In the genomic region with DNA sequence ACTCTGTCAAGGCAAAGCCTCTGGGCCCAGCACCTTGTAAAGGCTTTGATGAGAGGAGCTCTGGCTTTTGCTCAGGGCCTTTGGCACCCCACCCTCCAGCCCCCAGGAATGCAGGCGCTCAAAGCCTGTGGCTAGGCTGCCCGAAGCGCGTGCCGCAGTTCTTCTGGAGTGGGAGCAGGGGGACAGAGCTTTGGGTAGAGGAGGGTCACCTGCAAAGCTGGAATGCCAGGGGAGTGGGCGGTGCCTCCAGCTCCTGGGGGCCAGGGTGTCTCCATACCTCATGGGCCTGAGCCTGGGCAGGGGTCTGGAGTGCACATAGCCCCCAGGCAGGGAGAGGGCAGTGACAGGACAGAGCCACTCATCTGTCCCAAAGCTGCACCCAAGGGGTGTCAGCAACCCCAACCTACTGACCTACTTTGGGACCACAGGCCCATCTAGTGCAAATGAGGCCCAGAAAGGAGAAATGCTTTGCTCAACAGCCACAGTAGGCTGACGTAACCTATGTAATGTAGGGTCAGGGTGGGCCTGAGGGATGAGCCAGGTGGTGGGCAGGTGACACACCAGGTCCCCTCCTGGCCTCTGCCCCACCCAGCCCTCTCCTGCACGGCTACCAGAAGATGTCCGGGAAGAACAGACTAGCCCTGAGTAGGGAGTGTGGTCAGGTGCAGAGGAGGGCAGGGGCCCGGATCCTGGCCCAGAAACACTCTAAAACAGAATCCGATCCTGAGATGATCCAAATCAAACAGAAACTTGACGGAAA, we compare ENCODE assay signal across 19 cellular contexts. TPM values are rescaled to one million over a fixed set of nuclear protein-coding genes. Genes with fewer than 3 reads are reported as not detected.
A peak's percentile ranks its signal among the peaks of the same experiment; 100 is the strongest.
DNase-seq lines count a peak whose midpoint lies in the region; FAIRE-seq and TF ChIP-seq lines count a peak whose summit lies in the region.
"Had no signal": no experiment of that assay in that cellular context is flagged by ENCODE, and none has a peak within 500 bp of the region (broad histone marks: within the 10 kb centered on the region; RNA-seq: fewer than 3 reads in every experiment).

No MANE protein-coding gene starts in this region.

- H3K27me3 Mint-ChIP-seq in H9 (ENCODE audit: low read depth) (no peaks in the 10 kb centered on the region; the same call in none of the 2 replicates), nephron progenitor cell (ENCODE audit: low read depth, poor library complexity) (peaks cover 6% of the 10 kb centered on the region)

- H3K9me3 ChIP-seq in BLaER1 treated with 17β-estradiol and CSF1 and Interleukin-3, amounts not matched to agents 10 nM and 100 nM (replicated peaks in 1 of 11), result no peaks in the 10 kb centered on the region
- H3K9me3 ChIP-seq in H9 (ENCODE audit: control insufficient read depth, low read depth, low read length) (no peaks in the 10 kb centered on the region), adrenal gland (replicated peaks in 1 of 3) (no peaks in the 10 kb centered on the region), smooth muscle cell (replicated peaks; ENCODE audit: low read depth) (no peaks in the 10 kb centered on the region), kidney (ENCODE audit: control insufficient read depth in 1 of 2, low read length in 2 of 2) (no peaks in the 10 kb centered on the region)
- H3K9me3 ChIP-seq: ascending aorta, thoracic aorta had no signal

- no peak overlapping the region for H2BK120ac ChIP-seq in H9 (ENCODE audit: low read depth, low read length, poor library complexity, severe bottlenecking)

- H3K4me1 ChIP-seq in BLaER1 treated with 17β-estradiol and CSF1 and Interleukin-3, amounts not matched to agents 10 nM and 100 nM, result peaks cover 84 to 98% (median 96%) of the 10 kb centered on the region in 10 experiments
- H3K4me1 ChIP-seq in H9 (ENCODE audit: insufficient read depth, low read length) (peaks cover 11% of the 10 kb centered on the region), adrenal gland (replicated peaks in 1 of 2) (peaks cover 12 to 19% of the 10 kb centered on the region in 2 donors), smooth muscle cell (ENCODE audit: low read depth) (peaks cover under 1% of the 10 kb centered on the region), kidney (ENCODE audit: control insufficient read depth in 1 of 2, insufficient read depth in 1 of 2, low read depth in 1 of 2, low read length in 2 of 2) (peaks cover 10 to 11% of the 10 kb centered on the region in 2 donors)

- TF ChIP-seq POLR2A in adrenal gland (IDR thresholded peaks at IDR 0.05), result no peak

- H4K8ac ChIP-seq in H9 (replicated peaks; ENCODE audit: insufficient read length, low read depth, low read length), result no peak overlapping the region

- H3K4me3 Mint-ChIP-seq in H9 (no peak overlapping the region), nephron progenitor cell (no peak overlapping the region)

- H2AFZ ChIP-seq in H9 (ENCODE audit: low read length) (no peak overlapping the region), smooth muscle cell (ENCODE audit: low read depth) (no peak overlapping the region)

- no peaks in the 10 kb centered on the region for H3F3A ChIP-seq in smooth muscle cell (ENCODE audit: low read depth)

- H3K9ac ChIP-seq in BLaER1 treated with 17β-estradiol and CSF1 and Interleukin-3, amounts not matched to agents 10 nM and 100 nM, result peak overlapping the region; percentile 34 to 83 (median 79); a peak in 13 of 22 replicates
- no peak overlapping the region for H3K9ac ChIP-seq in H9 (ENCODE audit: extremely low read depth, insufficient read length, low read length)
- no peak overlapping the region for H3K9ac ChIP-seq in smooth muscle cell (ENCODE audit: low read depth)
- no peak overlapping the region for H3K9ac ChIP-seq in kidney (ENCODE audit: low read length in 2 of 2)

- H3K79me2 ChIP-seq in H9 (ENCODE audit: insufficient read depth, low read length) (no peaks in the 10 kb centered on the region), smooth muscle cell (ENCODE audit: low read depth) (no peaks in the 10 kb centered on the region)

- no peak for FAIRE-seq in kidney (lab: Jason Lieb, UNC)
- FAIRE-seq: GM12891, HepG2, small intestine had no signal

- H3K36me3 ChIP-seq in BLaER1 treated with 17β-estradiol and CSF1 and Interleukin-3, amounts not matched to agents 10 nM and 100 nM, result peaks cover 0 to 26% (median 9%) of the 10 kb centered on the region in 11 experiments; a peak in 10 of 22 replicates
- H3K36me3 ChIP-seq in adrenal gland (replicated peaks in 1 of 2) (no peaks in the 10 kb centered on the region), smooth muscle cell (ENCODE audit: low read depth) (no peaks in the 10 kb centered on the region), kidney (ENCODE audit: control insufficient read depth in 1 of 2, insufficient read depth in 2 of 2, low read length in 2 of 2) (no peaks in the 10 kb centered on the region)
- H3K36me3 ChIP-seq: ascending aorta, thoracic aorta had no signal

- H2BK5ac ChIP-seq in H9 (ENCODE audit: insufficient read length, low read length), result no peak overlapping the region

- no peak overlapping the region for H3T11ph ChIP-seq in H9 (ENCODE audit: low read length)

- H3K4me1 Mint-ChIP-seq in H9 (peaks cover 24 to 45% of the 10 kb centered on the region in 2 experiments), nephron progenitor cell (peaks cover 48% of the 10 kb centered on the region)

- no peak overlapping the region for H2BK15ac ChIP-seq in H9 (ENCODE audit: low read depth, low read length)

- H3K14ac ChIP-seq in H9 (ENCODE audit: insufficient read depth, low read length), result no peak overlapping the region

- no peak overlapping the region for H4K91ac ChIP-seq in H9 (ENCODE audit: insufficient read length, low read depth, low read length)

- no peak overlapping the region for H3K23ac ChIP-seq in H9 (ENCODE audit: insufficient read length, low read depth, low read length)

- no peak overlapping the region for H4K5ac ChIP-seq in H9 (ENCODE audit: insufficient read length, low read depth, low read length)

- no peak overlapping the region for H3K56ac ChIP-seq in H9 (ENCODE audit: insufficient read length, low read depth, low read length)

- H3K4me2 ChIP-seq in BLaER1 treated with 17β-estradiol and CSF1 and Interleukin-3, amounts not matched to agents 10 nM and 100 nM, result peak overlapping the region; percentile 94 to 100 (median 97)
- H3K4me2 ChIP-seq in H9 (ENCODE audit: insufficient read depth, insufficient read length, low read length), result no peak overlapping the region
- no peak overlapping the region for H3K4me2 ChIP-seq in smooth muscle cell

- H4K20me1 ChIP-seq in BLaER1 treated with 17β-estradiol and CSF1 and Interleukin-3, amounts not matched to agents 10 nM and 100 nM, result peaks cover 0 to 32% (median 14%) of the 10 kb centered on the region in 11 experiments; a peak in 16 of 22 replicates
- H4K20me1 ChIP-seq in H9 (ENCODE audit: control insufficient read depth, insufficient read depth, insufficient read length) (peaks cover 2% of the 10 kb centered on the region), smooth muscle cell (ENCODE audit: low read depth) (no peaks in the 10 kb centered on the region)

- no peak overlapping the region for H2BK12ac ChIP-seq in H9 (ENCODE audit: insufficient read length, low read depth, low read length)

- no peak overlapping the region for H3K18ac ChIP-seq in H9 (ENCODE audit: insufficient read length, low read depth, low read length)

- no peak overlapping the region for H2BK20ac ChIP-seq in H9 (ENCODE audit: low read depth, low read length, poor library complexity, severe bottlenecking)

- no peaks in the 10 kb centered on the region for H3K27me3 ChIP-seq in BLaER1 treated with 17β-estradiol and CSF1 and Interleukin-3, amounts not matched to agents 10 nM and 100 nM
- H3K27me3 ChIP-seq in H9 (ENCODE audit: insufficient read depth, low read length) (no peaks in the 10 kb centered on the region), adrenal gland (no peaks in the 10 kb centered on the region), smooth muscle cell (ENCODE audit: low read depth) (no peaks in the 10 kb centered on the region)
- H3K27me3 ChIP-seq: ascending aorta had no signal

- H3K27ac Mint-ChIP-seq in H9 (peak overlapping the region; percentile 76 to 94 (median 88); a peak in 4 of 7 replicates), nephron progenitor cell (peak overlapping the region; percentile 75)

- H3K4ac ChIP-seq in H9 (ENCODE audit: low read depth, low read length), result no peak overlapping the region

- WGBS in H9 (ENCODE audit: extremely low coverage, insufficient read length, low lambda C conversion rate), result no CpG with 5 or more reads among the region's 12 CpGs
- WGBS in adrenal gland, 4 donors, result 87 to 93% (median 91%) methylated on average over 9 to 12 of the region's 12 CpGs
- WGBS in smooth muscle cell (ENCODE audit: low lambda C conversion rate), result 85% methylated on average over 12 of the region's 12 CpGs

- no peak for DNase-seq in H9
- peak in 4 of 7 donors; percentile 14 to 38 (median 22) for DNase-seq in adrenal gland
- DNase-seq in nephron progenitor cell, result no peak
- no peak for DNase-seq in smooth muscle cell (lab: John Stamatoyannopoulos, UW; ENCODE audit: unreplicated experiment)
- DNase-seq in kidney, result no peak
- no peak for DNase-seq in stimulated activated naive CD4-positive, alpha-beta T cell treated with Interleukin-2 at 50 U/mL for 16 hours (lab: John Stamatoyannopoulos, UW)
- DNase-seq in ecto neural progenitor cell (ENCODE audit: low spot score), result no peak
- DNase-seq: foreskin melanocyte, GDM1, left ventricle myocardium superior, NCI-H2081, NCI-H524 treated with DMSO at 0.1 percent for 48 hours, small intestine had no signal

- H2AK5ac ChIP-seq in H9 (ENCODE audit: insufficient read length, low read length), result no peak overlapping the region

- TF ChIP-seq CTCF in H9 (conservative IDR thresholded peaks at IDR 0.05), result no peak
- no peak for TF ChIP-seq CTCF in adrenal gland (IDR thresholded peaks at IDR 0.05)
- TF ChIP-seq CTCF in nephron progenitor cell (IDR thresholded peaks at IDR 0.05), result no peak
- no peak for TF ChIP-seq CTCF in smooth muscle cell (IDR thresholded peaks at IDR 0.05; ENCODE audit: borderline replicate concordance, insufficient read depth, poor library complexity, severe bottlenecking)
- TF ChIP-seq CTCF in kidney (IDR thresholded peaks at IDR 0.05; ENCODE audit: borderline replicate concordance, extremely low read depth, insufficient read depth), result no peak

- H3K9me3 Mint-ChIP-seq in H9, result no peaks in the 10 kb centered on the region
- H3K9me3 Mint-ChIP-seq in nephron progenitor cell, result no peaks in the 10 kb centered on the region

- H3K36me3 Mint-ChIP-seq in H9 (ENCODE audit: insufficient read depth in 1 of 3, low read depth in 3 of 3) (peaks cover 6 to 12% (median 8%) of the 10 kb centered on the region in 3 experiments; a peak in 4 of 7 replicates), nephron progenitor cell (ENCODE audit: low read depth) (no peaks in the 10 kb centered on the region)

- no peaks in the 10 kb centered on the region for H3K23me2 ChIP-seq in H9 (ENCODE audit: insufficient read length, low read depth, low read length, poor library complexity, severe bottlenecking)

- H3K27ac ChIP-seq in BLaER1 treated with 17β-estradiol and CSF1 and Interleukin-3, amounts not matched to agents 10 nM and 100 nM, result peak overlapping the region; percentile 79 to 91 (median 87); a peak in 21 of 22 replicates
- H3K27ac ChIP-seq in H9 (ENCODE audit: insufficient read length, low read depth, low read length) (no peak overlapping the region), adrenal gland (no peak overlapping the region), smooth muscle cell (ENCODE audit: low read depth) (no peak overlapping the region), kidney (ENCODE audit: low read depth in 2 of 2, low read length in 2 of 2) (no peak overlapping the region)
- H3K27ac ChIP-seq: ascending aorta, epithelial cell of prostate, thoracic aorta had no signal

- peaks cover 4% of the 10 kb centered on the region for H3K79me1 ChIP-seq in H9 (ENCODE audit: insufficient read depth, low read depth, low read length, poor library complexity, severe bottlenecking)

- H3K4me3 ChIP-seq in BLaER1 treated with 17β-estradiol and CSF1 and Interleukin-3, amounts not matched to agents 10 nM and 100 nM, result no peak overlapping the region; a peak in 3 of 20 replicates
- H3K4me3 ChIP-seq in adrenal gland (no peak overlapping the region), smooth muscle cell (no peak overlapping the region), kidney (ENCODE audit: low read length in 2 of 2) (no peak overlapping the region)
- H3K4me3 ChIP-seq: ascending aorta, thoracic aorta had no signal

- intact Hi-C loops in adrenal gland (cut with DNase I), result loop anchor here (5.0 kb wide), 1 partner anchor 345 kb away; no protein-coding TSS in a partner anchor
- intact Hi-C loops in kidney (cut with DNase I), result no loop called here

RNA-seq across cellular contexts. Expression of gene CALML4, which starts 2.2 kb away (rescaled TPM):
- total RNA-seq in H9 (2021), result 8.2 and 11.8 TPM in 2 replicates
- 1 to 10 TPM; 3.3 to 8.4 (median 6.7) TPM for total RNA-seq in adrenal gland
- 10 to 100 TPM in 2 of 3 donors, 1 to 10 TPM in 1; 8.6 to 25.1 (median 18.0) TPM for polyA plus RNA-seq in adrenal gland
- total RNA-seq in smooth muscle cell, result 1.3 and 2.2 TPM in 2 replicates
- 2.6 and 3.2 TPM in 2 replicates for polyA plus RNA-seq in smooth muscle cell
- 17.4 TPM for total RNA-seq in kidney
- 54.7 TPM for polyA plus RNA-seq in kidney (ENCODE audit: insufficient read depth, low read depth, low replicate concordance)

RNA-seq across cellular contexts. Expression of gene CLN6, which starts 22.2 kb away (rescaled TPM):
- total RNA-seq in H9 (2021) (68.7 and 71.9 TPM in 2 replicates), adrenal gland (10 to 100 TPM; 15.3 to 36.6 (median 25.8) TPM), smooth muscle cell (11.5 and 15.2 TPM in 2 replicates), kidney (36.6 TPM)
- polyA plus RNA-seq in adrenal gland (10 to 100 TPM; 22.8 to 33.0 (median 27.8) TPM), smooth muscle cell (2.5 and 3.0 TPM in 2 replicates), kidney (ENCODE audit: insufficient read depth, low read depth, low replicate concordance) (30.8 TPM)

Comparison
In these comparisons a context has a peak if more than half of its experiments do, and no peak if none do; other contexts are left out.
1. H3K27ac ChIP-seq: peak in BLaER1 treated with 17β-estradiol and CSF1 and Interleukin-3, amounts not matched to agents 10 nM and 100 nM (11 of 11); none in H9 (single experiment), adrenal gland (0 of 5), smooth muscle cell (single experiment) and kidney (0 of 2).
2. H3K4me2 ChIP-seq: peak in BLaER1 treated with 17β-estradiol and CSF1 and Interleukin-3, amounts not matched to agents 10 nM and 100 nM (11 of 11); none in H9 (single experiment) and smooth muscle cell (single experiment).
3. H3K9ac ChIP-seq: peak in BLaER1 treated with 17β-estradiol and CSF1 and Interleukin-3, amounts not matched to agents 10 nM and 100 nM (11 of 11); none in H9 (single experiment), smooth muscle cell (single experiment) and kidney (0 of 2).
4. DNase-seq: peak in adrenal gland (4 of 7); none in H9 (single experiment), nephron progenitor cell (single experiment), smooth muscle cell (single experiment), kidney (single experiment), stimulated activated naive CD4-positive, alpha-beta T cell treated with Interleukin-2 at 50 U/mL for 16 hours (single experiment) and ecto neural progenitor cell (single experiment).